Comparison of ENCODE assay signal across 16 cellular contexts in genomic region chr1:48105167-48105566, GRCh38.
DNase-seq lines count a peak whose midpoint lies in the region; ATAC-seq and TF ChIP-seq lines count a peak whose summit lies in the region.
"Had no signal": no experiment of that assay in that cellular context is flagged by ENCODE, and none has a peak within 500 bp of the region (broad histone marks: within the 10 kb centered on the region; RNA-seq: fewer than 3 reads in every experiment).

No MANE protein-coding gene starts in this region.

- H3K36me3 ChIP-seq in kidney epithelial cell (ENCODE audit: control insufficient read depth, insufficient read depth, low read length) (no peaks in the 10 kb centered on the region), thoracic aorta (no peaks in the 10 kb centered on the region), spleen (no peaks in the 10 kb centered on the region)

- no peaks in the 10 kb centered on the region for H3K4me1 ChIP-seq in thoracic aorta (ENCODE audit: control insufficient read depth in 1 of 2, low read depth in 2 of 2)
- no peaks in the 10 kb centered on the region for H3K4me1 ChIP-seq in spleen

- TF ChIP-seq CTCF in brain (conservative IDR thresholded peaks at IDR 0.05) (peak; percentile 31 to 55), kidney epithelial cell (IDR thresholded peaks at IDR 0.05; ENCODE audit: insufficient read depth, low read length, poor library complexity, severe bottlenecking) (peak; percentile 68), thoracic aorta (IDR thresholded peaks at IDR 0.05) (peak; percentile 10), endothelial cell (IDR thresholded peaks at IDR 0.05; ENCODE audit: unreplicated experiment) (no peak), spleen (IDR thresholded peaks at IDR 0.05 in 8 of 11, conservative IDR thresholded peaks at IDR 0.05 in 3 of 11) (peak in 2 of 11 experiments; percentile 9 to 24)

- peaks cover 4% of the 10 kb centered on the region for H3K27me3 Mint-ChIP-seq in brain
- peaks cover 4% of the 10 kb centered on the region for H3K27me3 Mint-ChIP-seq in endothelial cell (ENCODE audit: unreplicated experiment)

- H3K9me3 Mint-ChIP-seq in brain (no peaks in the 10 kb centered on the region), endothelial cell (ENCODE audit: unreplicated experiment) (no peaks in the 10 kb centered on the region)
- H3K9me3 Mint-ChIP-seq: activated naive CD8-positive, alpha-beta T cell treated with anti-CD3 and anti-CD28 coated beads for 36 hours; natural killer cell treated with Interleukin-12 subunit alpha and Interleukin-12 subunit beta and Interleukin-15 and Interleukin-18, amount 100 ng/mL, for 72 hours had no signal

- H3K27ac ChIP-seq in thoracic aorta (no peak overlapping the region), spleen (no peak overlapping the region)
- H3K27ac ChIP-seq: RWPE1 had no signal

- H3K4me3 Mint-ChIP-seq in brain = no peak overlapping the region
- H3K4me3 Mint-ChIP-seq in endothelial cell (ENCODE audit: unreplicated experiment) = no peak overlapping the region
- H3K4me3 Mint-ChIP-seq: activated naive CD8-positive, alpha-beta T cell treated with anti-CD3 and anti-CD28 coated beads for 36 hours; natural killer cell treated with Interleukin-12 subunit alpha and Interleukin-12 subunit beta and Interleukin-15 and Interleukin-18, amount 100 ng/mL, for 72 hours had no signal

- H3K27ac Mint-ChIP-seq in brain (no peak overlapping the region), endothelial cell (ENCODE audit: unreplicated experiment) (no peak overlapping the region)
- H3K27ac Mint-ChIP-seq: activated naive CD8-positive, alpha-beta T cell treated with anti-CD3 and anti-CD28 coated beads for 36 hours; natural killer cell treated with Interleukin-12 subunit alpha and Interleukin-12 subunit beta and Interleukin-15 and Interleukin-18, amount 100 ng/mL, for 72 hours had no signal

- 62 to 84% (median 79%) methylated on average over 3 of the region's 3 CpGs for WGBS in spleen, 5 donors

- H3K4me3 ChIP-seq in kidney epithelial cell (ENCODE audit: low read depth, low read length) = no peak overlapping the region
- H3K4me3 ChIP-seq in thoracic aorta = no peak overlapping the region
- H3K4me3 ChIP-seq in spleen = no peak overlapping the region

- intact Hi-C loops in spleen (cut with DNase I; ENCODE audit: low total_unique reads) = loop anchor here (10.0 kb wide), 1 partner anchor 130 kb away; no protein-coding TSS in a partner anchor

- no peaks in the 10 kb centered on the region for H3K4me1 Mint-ChIP-seq in brain
- H3K4me1 Mint-ChIP-seq in endothelial cell (ENCODE audit: unreplicated experiment) = peaks cover 3% of the 10 kb centered on the region

- H3K9me3 ChIP-seq in thoracic aorta = no peaks in the 10 kb centered on the region
- H3K9me3 ChIP-seq in spleen = no peaks in the 10 kb centered on the region

- no peak for ATAC-seq in thoracic aorta (ENCODE audit: insufficient number of reproducible peaks, low FRiP score, low read depth)
- ATAC-seq: natural killer cell treated with Interleukin-12 subunit alpha and Interleukin-12 subunit beta and Interleukin-15 and Interleukin-18, amount 100 ng/mL, for 72 hours had no signal

- DNase-seq in NCI-H82 (lab: John Stamatoyannopoulos, UW) (peak; percentile 30), NCI-H82 treated with DMSO at 0.1 percent for 48 hours (lab: John Stamatoyannopoulos, UW; ENCODE audit: unreplicated experiment) (no peak), kidney epithelial cell (ENCODE audit: low read depth) (no peak), thoracic aorta (ENCODE audit: low spot score) (no peak), endothelial cell (ENCODE audit: low spot score) (no peak), occipital lobe (lab: John Stamatoyannopoulos, UW) (no peak), spleen (no peak)
- DNase-seq: activated naive CD8-positive, alpha-beta T cell treated with anti-CD3 and anti-CD28 coated beads for 36 hours; cortex of kidney; H7; NCI-H1092 treated with DMSO at 0.1 percent for 48 hours; NCI-H510A treated with DMSO at 0.1 percent for 48 hours; stimulated activated CD4-positive, alpha-beta T cell treated with anti-CD3 and anti-CD28 coated beads, Interleukin-15, amount 100 ng/mL, for 24 hours had no signal

- H3K36me3 Mint-ChIP-seq in brain (no peaks in the 10 kb centered on the region), endothelial cell (ENCODE audit: low read depth, unreplicated experiment) (no peaks in the 10 kb centered on the region)
- H3K36me3 Mint-ChIP-seq: activated naive CD8-positive, alpha-beta T cell treated with anti-CD3 and anti-CD28 coated beads for 36 hours; natural killer cell treated with Interleukin-12 subunit alpha and Interleukin-12 subunit beta and Interleukin-15 and Interleukin-18, amount 100 ng/mL, for 72 hours had no signal

- H3K27me3 ChIP-seq in kidney epithelial cell (ENCODE audit: control insufficient read depth, insufficient read depth, low read length) (no peaks in the 10 kb centered on the region), thoracic aorta (replicated peaks; ENCODE audit: insufficient read depth) (no peaks in the 10 kb centered on the region), spleen (replicated peaks in 1 of 7) (peaks cover 0 to 8% (median 0%) of the 10 kb centered on the region in 7 donors)

- TF ChIP-seq POLR2A in spleen (IDR thresholded peaks at IDR 0.05) = no peak
